Comparison of ENCODE assay signal across 26 cellular contexts in the genomic region with DNA sequence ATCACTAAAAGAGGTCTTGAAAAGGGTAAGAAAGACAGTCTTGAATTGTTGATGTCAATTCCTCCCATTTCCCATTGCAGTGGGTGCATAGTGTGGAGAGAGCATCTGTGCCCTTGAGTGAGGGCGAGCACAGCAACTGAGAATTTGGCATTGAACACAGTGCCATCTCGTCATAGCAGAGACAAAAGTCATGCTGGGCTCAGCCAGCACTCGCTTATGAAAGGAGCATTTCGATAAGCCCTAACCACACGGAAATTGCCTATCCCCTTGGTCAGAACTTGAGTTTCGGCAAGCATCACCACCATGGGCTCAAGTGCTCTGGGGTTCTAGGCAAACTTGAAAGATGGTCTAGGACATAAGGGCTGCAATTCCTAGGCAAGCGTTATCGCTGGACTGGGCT.
"Had no signal": no experiment of that assay in that cellular context is flagged by ENCODE, and none has a peak within 500 bp of the region (broad histone marks: within the 10 kb centered on the region; RNA-seq: fewer than 3 reads in every experiment).

No MANE protein-coding gene starts in this region.

- ATAC-seq: effector memory CD8-positive, alpha-beta T cell; esophagus mucosa; gastrocnemius medialis; heart right ventricle; left cardiac atrium; left lung; left ventricle myocardium superior; lower lobe of right lung; mucosa of descending colon had no signal

- H3K36me3 ChIP-seq: colonic mucosa, esophagus squamous epithelium, gastrocnemius medialis, heart right ventricle, left lung, lower lobe of right lung had no signal

- H3K4me1 ChIP-seq: colonic mucosa, esophagus squamous epithelium, gastrocnemius medialis, heart right ventricle, left lung, lower lobe of right lung had no signal

- DNase-seq: colonic mucosa; cortex of kidney; effector CD8-positive, alpha-beta T cell; effector memory CD8-positive, alpha-beta T cell; endodermal cell; erythroblast; esophagus squamous epithelium; foreskin fibroblast; foreskin melanocyte; gastrocnemius medialis; glutamatergic neuron; head of caudate nucleus; heart right ventricle; hippocampal formation; left cardiac atrium; left lung; left ventricle myocardium superior; lower lobe of right lung; mesenchymal stem cell; mucosa of descending colon; naive B cell had no signal

- H3K27me3 ChIP-seq: colonic mucosa, esophagus squamous epithelium, gastrocnemius medialis, heart right ventricle, left lung had no signal

- H3K4me3 ChIP-seq: colonic mucosa, esophagus squamous epithelium, gastrocnemius medialis, heart right ventricle, left lung, lower lobe of right lung, mucosa of descending colon had no signal

- H3K9me3 ChIP-seq: colonic mucosa, gastrocnemius medialis had no signal

- FAIRE-seq: endometrium, islet of Langerhans, keratinocyte had no signal

- H3K27ac ChIP-seq: colonic mucosa, epithelial cell of prostate, esophagus squamous epithelium, gastrocnemius medialis, heart right ventricle, left lung, lower lobe of right lung had no signal
